Comparison of ENCODE assay signal across 1 cellular context in the genomic region with DNA sequence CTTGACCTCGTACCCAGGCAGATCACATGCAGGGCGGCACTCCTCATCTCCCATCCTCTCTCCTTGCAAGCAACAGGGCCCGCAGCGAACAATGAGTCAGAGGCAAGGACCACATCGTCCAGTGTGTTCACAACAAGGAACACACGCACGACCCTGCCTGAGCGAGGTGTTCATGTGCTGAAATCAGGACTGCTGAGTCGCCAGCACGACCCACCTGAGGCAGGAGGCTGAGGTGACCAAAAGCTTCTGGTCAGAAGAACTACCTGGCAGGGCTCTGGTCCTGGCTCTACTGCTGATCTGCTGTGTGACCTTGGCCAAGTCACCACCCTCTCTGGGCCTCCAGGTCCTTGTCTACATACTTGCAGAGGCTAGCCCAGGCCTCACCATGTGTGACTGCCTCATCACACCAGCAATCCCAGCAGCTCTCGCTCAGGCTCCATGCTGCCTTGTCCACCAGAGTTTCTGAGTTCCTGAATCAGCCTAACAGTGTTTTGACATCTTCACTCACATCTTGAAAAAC.
TF ChIP-seq lines count a peak whose summit lies in the region.

No MANE protein-coding gene starts in this region.

TF ChIP-seq in SK-N-SH treated with all-trans-retinoic acid at 6 μM for 48 hours, 23 proteins besides CTCF, POLR2A, EP300 and RAD21 (continued from another document):
- TF ChIP-seq, protein P1, sequence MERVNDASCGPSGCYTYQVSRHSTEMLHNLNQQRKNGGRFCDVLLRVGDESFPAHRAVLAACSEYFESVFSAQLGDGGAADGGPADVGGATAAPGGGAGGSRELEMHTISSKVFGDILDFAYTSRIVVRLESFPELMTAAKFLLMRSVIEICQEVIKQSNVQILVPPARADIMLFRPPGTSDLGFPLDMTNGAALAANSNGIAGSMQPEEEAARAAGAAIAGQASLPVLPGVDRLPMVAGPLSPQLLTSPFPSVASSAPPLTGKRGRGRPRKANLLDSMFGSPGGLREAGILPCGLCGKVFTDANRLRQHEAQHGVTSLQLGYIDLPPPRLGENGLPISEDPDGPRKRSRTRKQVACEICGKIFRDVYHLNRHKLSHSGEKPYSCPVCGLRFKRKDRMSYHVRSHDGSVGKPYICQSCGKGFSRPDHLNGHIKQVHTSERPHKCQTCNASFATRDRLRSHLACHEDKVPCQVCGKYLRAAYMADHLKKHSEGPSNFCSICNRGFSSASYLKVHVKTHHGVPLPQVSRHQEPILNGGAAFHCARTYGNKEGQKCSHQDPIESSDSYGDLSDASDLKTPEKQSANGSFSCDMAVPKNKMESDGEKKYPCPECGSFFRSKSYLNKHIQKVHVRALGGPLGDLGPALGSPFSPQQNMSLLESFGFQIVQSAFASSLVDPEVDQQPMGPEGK (CRISPR knock-in tag; IDR thresholded peaks at IDR 0.05; ENCODE audit: borderline replicate concordance): no peak
- TF ChIP-seq PPARA (CRISPR knock-in tag; IDR thresholded peaks at IDR 0.05; ENCODE audit: borderline replicate concordance) (no peak), ZNF565 (CRISPR knock-in tag; conservative IDR thresholded peaks at IDR 0.05; ENCODE audit: low read depth) (no peak), BACH2 (CRISPR knock-in tag; IDR thresholded peaks at IDR 0.05; ENCODE audit: borderline replicate concordance) (no peak), ARNTL (CRISPR knock-in tag; IDR thresholded peaks at IDR 0.05; ENCODE audit: borderline replicate concordance, low read depth) (no peak), CSDC2 (CRISPR knock-in tag; IDR thresholded peaks at IDR 0.05) (no peak), OSR1 (CRISPR knock-in tag; IDR thresholded peaks at IDR 0.05) (no peak), RARB (CRISPR knock-in tag; IDR thresholded peaks at IDR 0.05) (no peak), ISL1 (CRISPR knock-in tag; IDR thresholded peaks at IDR 0.05) (no peak)
